Comparison of ENCODE assay signal across 22 cellular contexts in the genomic region with DNA sequence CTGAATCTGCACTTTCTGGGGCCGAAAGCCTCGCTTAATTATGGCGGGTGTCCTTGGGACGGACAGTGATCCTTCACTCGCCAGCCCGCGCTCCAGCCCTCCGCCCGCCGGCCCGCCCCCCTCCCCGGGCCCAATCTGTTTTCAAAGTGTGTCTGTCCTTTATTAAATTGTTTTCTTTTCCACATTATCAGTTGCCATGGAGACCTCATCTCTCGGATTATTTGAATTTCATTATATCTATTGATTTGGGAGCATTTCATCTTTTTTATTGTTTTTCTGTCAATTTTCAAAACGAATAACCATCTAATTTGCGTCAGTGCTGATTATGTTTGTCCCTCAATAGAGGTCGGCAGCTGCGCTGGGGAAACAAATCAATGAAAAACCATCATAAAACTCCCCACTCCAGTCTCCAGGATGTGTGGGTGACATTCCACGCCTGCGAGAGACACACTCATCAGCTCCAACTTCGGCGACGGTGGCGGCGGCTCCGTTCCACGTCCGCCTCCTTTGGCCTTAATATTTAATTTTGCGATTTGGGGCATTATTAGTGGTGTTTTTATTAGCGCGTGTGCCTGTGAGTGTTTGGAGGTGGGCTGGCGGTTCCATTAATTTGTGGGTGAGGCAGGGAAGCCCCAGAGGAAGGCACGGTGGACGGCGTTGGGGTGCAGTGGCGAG.
DNase-seq lines count a peak whose midpoint lies in the region; ATAC-seq and TF ChIP-seq lines count a peak whose summit lies in the region.
"Had no signal": no experiment of that assay in that cellular context is flagged by ENCODE, and none has a peak within 500 bp of the region (broad histone marks: within the 10 kb centered on the region; RNA-seq: fewer than 3 reads in every experiment).

No MANE protein-coding gene starts in this region.

- H3K4me1 ChIP-seq in thyroid gland, result peaks cover 74 to 78% of the 10 kb centered on the region in 2 donors
- H3K4me1 ChIP-seq: BE2C had no signal

- TF ChIP-seq POLR2A in thyroid gland (IDR thresholded peaks at IDR 0.05), result no peak

- in situ Hi-C loops in GM13976 (cut with MboI; ENCODE audit: low sequenced_read_pairs, unreplicated experiment), result no loop called here

- no peaks in the 10 kb centered on the region for H3K9me3 ChIP-seq in thyroid gland
- H3K9me3 ChIP-seq: BE2C had no signal

- no peak for TF ChIP-seq CTCF in brain (conservative IDR thresholded peaks at IDR 0.05)
- TF ChIP-seq CTCF in nephron (IDR thresholded peaks at IDR 0.05; ENCODE audit: unreplicated experiment in 3 of 3), result no peak
- TF ChIP-seq CTCF in thyroid gland (IDR thresholded peaks at IDR 0.05), result no peak
- no peak for TF ChIP-seq CTCF in GM13976 (IDR thresholded peaks at IDR 0.05; ENCODE audit: borderline replicate concordance, control extremely low read depth, extremely low read depth, insufficient read depth, missing control alignments)

- intact Hi-C loops in thyroid gland (cut with DNase I), result no loop called here

- ATAC-seq in HG03378 (IDR thresholded peaks at IDR 0.05; ENCODE audit: unreplicated experiment), result no peak
- ATAC-seq: sciatic nerve, WTC11 had no signal

- no peaks in the 10 kb centered on the region for H3K36me3 ChIP-seq in thyroid gland
- H3K36me3 ChIP-seq: BE2C had no signal

- no peaks in the 10 kb centered on the region for H3K27me3 ChIP-seq in thyroid gland
- H3K27me3 ChIP-seq: BE2C had no signal

- peak overlapping the region in 4 of 5 experiments; percentile 32 to 98 (median 78) for H3K27ac Mint-ChIP-seq in brain
- H3K27ac Mint-ChIP-seq in nephron, result peak overlapping the region; percentile 27 to 91 (median 33)
- H3K27ac Mint-ChIP-seq: activated T-helper 1 cell treated with anti-CD3 and anti-CD28 coated beads, Interleukin-12 subunit alpha, Interleukin-12 subunit beta, Interleukin-2, Interleukin-4 antibody, amounts not matched to agents 30 ng/mL and 10 ng/mL and 1 ng/mL, durations not matched to agents 14 hours and 24 hours and 36 hours; stimulated activated naive CD8-positive, alpha-beta T cell treated with anti-CD3 and anti-CD28 coated beads, Interleukin-15, Interleukin-2, amounts not matched to agents 100 ng/mL and 50 ng/mL, for 24 hours had no signal

- H3K36me3 Mint-ChIP-seq in brain (no peaks in the 10 kb centered on the region), nephron (ENCODE audit: low read depth) (no peaks in the 10 kb centered on the region)
- H3K36me3 Mint-ChIP-seq: WTC11 had no signal

- peaks cover 86% of the 10 kb centered on the region for H3K4me1 Mint-ChIP-seq in brain
- H3K4me1 Mint-ChIP-seq in nephron, result peaks cover 70% of the 10 kb centered on the region

- H3K27me3 Mint-ChIP-seq in brain, result no peaks in the 10 kb centered on the region
- peaks cover 35% of the 10 kb centered on the region for H3K27me3 Mint-ChIP-seq in nephron (ENCODE audit: low read depth)
- H3K27me3 Mint-ChIP-seq: stimulated activated naive CD8-positive, alpha-beta T cell treated with anti-CD3 and anti-CD28 coated beads, Interleukin-15, Interleukin-2, amounts not matched to agents 100 ng/mL and 50 ng/mL, for 24 hours had no signal

- peak overlapping the region; percentile 78 to 90 (median 84) for H3K27ac ChIP-seq in thyroid gland
- H3K27ac ChIP-seq: GM23248, KMS-11 had no signal

- peak overlapping the region in 3 of 5 experiments; percentile 14 to 57 (median 46) for H3K4me3 Mint-ChIP-seq in brain
- H3K4me3 Mint-ChIP-seq in nephron, result peak overlapping the region; percentile 54 to 60 (median 58)
- H3K4me3 Mint-ChIP-seq: activated T-helper 1 cell treated with anti-CD3 and anti-CD28 coated beads, Interleukin-12 subunit alpha, Interleukin-12 subunit beta, Interleukin-2, Interleukin-4 antibody, amounts not matched to agents 30 ng/mL and 10 ng/mL and 1 ng/mL, durations not matched to agents 14 hours and 24 hours and 36 hours; stimulated activated naive CD8-positive, alpha-beta T cell treated with anti-CD3 and anti-CD28 coated beads, Interleukin-15, Interleukin-2, amounts not matched to agents 100 ng/mL and 50 ng/mL, for 24 hours; WTC11 had no signal

- WGBS in thyroid gland, 2 donors, result 62 to 63% methylated on average over 35 of the region's 35 CpGs

- peak; percentile 51 for DNase-seq in NCI-H748 (lab: John Stamatoyannopoulos, UW; ENCODE audit: unreplicated experiment)
- DNase-seq in NCI-H748 treated with DMSO at 0.1 percent for 48 hours (lab: John Stamatoyannopoulos, UW), result no peak
- DNase-seq in thyroid gland, result no peak
- no peak for DNase-seq in NCI-H2171 (lab: John Stamatoyannopoulos, UW)
- no peak for DNase-seq in GM13976 (ENCODE audit: low spot score)
- DNase-seq: activated CD4-positive, alpha-beta T cell treated with anti-CD3 and anti-CD28 coated beads, Interleukin-2, amount 50 U/mL, for 1 hour; activated naive CD4-positive, alpha-beta T cell treated with anti-CD3 and anti-CD28 coated beads, Interleukin-2, amount 50 U/mL, for 16 hours; BE2C; cortex of kidney; DMS53; GM23248; kidney glomerular epithelial cell; NCI-H146; NCI-H774 had no signal

- peaks cover 0 to 4% (median 0%) of the 10 kb centered on the region in 5 experiments for H3K9me3 Mint-ChIP-seq in brain
- no peaks in the 10 kb centered on the region for H3K9me3 Mint-ChIP-seq in nephron
- H3K9me3 Mint-ChIP-seq: activated T-helper 1 cell treated with anti-CD3 and anti-CD28 coated beads, Interleukin-12 subunit alpha, Interleukin-12 subunit beta, Interleukin-2, Interleukin-4 antibody, amounts not matched to agents 30 ng/mL and 10 ng/mL and 1 ng/mL, durations not matched to agents 14 hours and 24 hours and 36 hours; stimulated activated naive CD8-positive, alpha-beta T cell treated with anti-CD3 and anti-CD28 coated beads, Interleukin-15, Interleukin-2, amounts not matched to agents 100 ng/mL and 50 ng/mL, for 24 hours; WTC11 had no signal

- no peak overlapping the region for H3K4me3 ChIP-seq in thyroid gland (replicated peaks in 1 of 3)
- H3K4me3 ChIP-seq: GM23248 had no signal
